Comparison of ENCODE assay signal across 19 cellular contexts in genomic region chr5:179815491-179816249, GRCh38. TPM values are rescaled to one million over a fixed set of nuclear protein-coding genes. Genes with fewer than 3 reads are reported as not detected.
DNase-seq lines count a peak whose midpoint lies in the region; ATAC-seq and TF ChIP-seq lines count a peak whose summit lies in the region.
"Had no signal": no experiment of that assay in that cellular context is flagged by ENCODE, and none has a peak within 500 bp of the region (broad histone marks: within the 10 kb centered on the region; RNA-seq: fewer than 3 reads in every experiment).

No MANE protein-coding gene starts in this region.

- peaks cover 9% of the 10 kb centered on the region for H3K36me3 ChIP-seq in CD4-positive, CD25-positive, alpha-beta regulatory T cell (ENCODE audit: control insufficient read depth, insufficient read depth, low read length)
- peaks cover 7% of the 10 kb centered on the region for H3K36me3 ChIP-seq in Caco-2 (ENCODE audit: control insufficient read depth, insufficient read depth, low read length)

- peaks cover 8% of the 10 kb centered on the region for H3K36me3 Mint-ChIP-seq in CD4-positive, CD25-positive, alpha-beta regulatory T cell
- peaks cover 72% of the 10 kb centered on the region for H3K36me3 Mint-ChIP-seq in Caco-2 (ENCODE audit: insufficient read depth, unreplicated experiment)
- H3K36me3 Mint-ChIP-seq in effector memory CD8-positive, alpha-beta T cell (ENCODE audit: insufficient read depth): peaks cover 47% of the 10 kb centered on the region
- H3K36me3 Mint-ChIP-seq in natural killer cell treated with Interleukin-12 subunit alpha and Interleukin-12 subunit beta and Interleukin-15 and Interleukin-18, amount 100 ng/mL, for 72 hours: no peaks in the 10 kb centered on the region
- peaks cover 7% of the 10 kb centered on the region for H3K36me3 Mint-ChIP-seq in osteocyte (ENCODE audit: unreplicated experiment)

- peaks cover 36% of the 10 kb centered on the region for H3K4me1 ChIP-seq in CD4-positive, CD25-positive, alpha-beta regulatory T cell (ENCODE audit: control insufficient read depth, insufficient read depth, low read length, poor library complexity, severe bottlenecking)
- peaks cover 24% of the 10 kb centered on the region for H3K4me1 ChIP-seq in Caco-2

- H3K9me3 ChIP-seq in CD4-positive, CD25-positive, alpha-beta regulatory T cell (ENCODE audit: control insufficient read depth in 2 of 2, low read length in 2 of 2): no peaks in the 10 kb centered on the region
- H3K9me3 ChIP-seq in Caco-2: no peaks in the 10 kb centered on the region
- H3K9me3 ChIP-seq: body of pancreas, heart right ventricle, SK-N-SH had no signal

- peak overlapping the region in 1 of 3 donors; percentile 80 for H3K27ac Mint-ChIP-seq in CD4-positive, CD25-positive, alpha-beta regulatory T cell
- H3K27ac Mint-ChIP-seq in Caco-2 (ENCODE audit: unreplicated experiment) (peak overlapping the region; percentile 47), osteocyte (ENCODE audit: unreplicated experiment) (no peak overlapping the region)
- H3K27ac Mint-ChIP-seq in effector memory CD8-positive, alpha-beta T cell: no peak overlapping the region
- H3K27ac Mint-ChIP-seq in natural killer cell treated with Interleukin-12 subunit alpha and Interleukin-12 subunit beta and Interleukin-15 and Interleukin-18, amount 100 ng/mL, for 72 hours: peak overlapping the region in 1 of 2 donors; percentile 71
- H3K27ac Mint-ChIP-seq: activated naive CD4-positive, alpha-beta T cell treated with anti-CD3 and anti-CD28 coated beads, Interleukin-2, amount 50 U/mL, for 72 hours had no signal

- peak overlapping the region; percentile 19 to 83 (median 40) for H3K4me3 Mint-ChIP-seq in CD4-positive, CD25-positive, alpha-beta regulatory T cell
- H3K4me3 Mint-ChIP-seq in Caco-2 (ENCODE audit: unreplicated experiment): no peak overlapping the region
- H3K4me3 Mint-ChIP-seq in effector memory CD8-positive, alpha-beta T cell: peak overlapping the region; percentile 8 to 60
- peak overlapping the region; percentile 67 for H3K4me3 Mint-ChIP-seq in natural killer cell treated with Interleukin-12 subunit alpha and Interleukin-12 subunit beta and Interleukin-15 and Interleukin-18, amount 100 ng/mL, for 72 hours
- no peak overlapping the region for H3K4me3 Mint-ChIP-seq in osteocyte (ENCODE audit: unreplicated experiment)

- H3K27ac ChIP-seq in CD4-positive, CD25-positive, alpha-beta regulatory T cell (ENCODE audit: insufficient read depth, low read length, poor library complexity, severe bottlenecking): no peak overlapping the region
- H3K27ac ChIP-seq in dorsolateral prefrontal cortex: peak overlapping the region in 2 of 59 donors; percentile 100
- H3K27ac ChIP-seq: body of pancreas had no signal

- no peak for ATAC-seq in CD4-positive, CD25-positive, alpha-beta regulatory T cell (ENCODE audit: low read depth in 2 of 2)
- ATAC-seq in effector memory CD8-positive, alpha-beta T cell (replicated peaks): no peak
- no peak for ATAC-seq in natural killer cell treated with Interleukin-12 subunit alpha and Interleukin-12 subunit beta and Interleukin-15 and Interleukin-18, amount 100 ng/mL, for 72 hours
- ATAC-seq in HG02588 (IDR thresholded peaks at IDR 0.05; ENCODE audit: unreplicated experiment): no peak
- ATAC-seq: activated naive CD4-positive, alpha-beta T cell treated with anti-CD3 and anti-CD28 coated beads, Interleukin-2, amount 50 U/mL, for 72 hours; body of pancreas; heart right ventricle had no signal

- no peaks in the 10 kb centered on the region for H3K27me3 Mint-ChIP-seq in CD4-positive, CD25-positive, alpha-beta regulatory T cell
- H3K27me3 Mint-ChIP-seq in Caco-2 (ENCODE audit: insufficient read depth, unreplicated experiment): no peaks in the 10 kb centered on the region
- no peaks in the 10 kb centered on the region for H3K27me3 Mint-ChIP-seq in effector memory CD8-positive, alpha-beta T cell
- H3K27me3 Mint-ChIP-seq in natural killer cell treated with Interleukin-12 subunit alpha and Interleukin-12 subunit beta and Interleukin-15 and Interleukin-18, amount 100 ng/mL, for 72 hours: no peaks in the 10 kb centered on the region
- no peaks in the 10 kb centered on the region for H3K27me3 Mint-ChIP-seq in osteocyte (ENCODE audit: unreplicated experiment)

- peaks cover 0 to 2% (median 0%) of the 10 kb centered on the region in 7 donors for H3K9me3 Mint-ChIP-seq in CD4-positive, CD25-positive, alpha-beta regulatory T cell
- H3K9me3 Mint-ChIP-seq in Caco-2 (ENCODE audit: unreplicated experiment) (no peaks in the 10 kb centered on the region), osteocyte (ENCODE audit: unreplicated experiment) (no peaks in the 10 kb centered on the region)
- no peaks in the 10 kb centered on the region for H3K9me3 Mint-ChIP-seq in effector memory CD8-positive, alpha-beta T cell
- no peaks in the 10 kb centered on the region for H3K9me3 Mint-ChIP-seq in natural killer cell treated with Interleukin-12 subunit alpha and Interleukin-12 subunit beta and Interleukin-15 and Interleukin-18, amount 100 ng/mL, for 72 hours
- H3K9me3 Mint-ChIP-seq: activated naive CD4-positive, alpha-beta T cell treated with anti-CD3 and anti-CD28 coated beads, Interleukin-2, amount 50 U/mL, for 72 hours had no signal

- no peak overlapping the region for H3K4me3 ChIP-seq in CD4-positive, CD25-positive, alpha-beta regulatory T cell (ENCODE audit: low read depth, low read length)
- H3K4me3 ChIP-seq in Caco-2 (ENCODE audit: low read depth, low read length) (no peak overlapping the region), dorsolateral prefrontal cortex (no peak overlapping the region)
- H3K4me3 ChIP-seq: body of pancreas had no signal

- DNase-seq in CD4-positive, CD25-positive, alpha-beta regulatory T cell: no peak
- DNase-seq in Caco-2: no peak
- no peak for DNase-seq in effector memory CD8-positive, alpha-beta T cell
- no peak for DNase-seq in natural killer cell treated with Interleukin-12 subunit alpha and Interleukin-12 subunit beta and Interleukin-15 and Interleukin-18, amount 100 ng/mL, for 72 hours (ENCODE audit: low spot score)
- no peak for DNase-seq in NCI-H446 treated with DMSO at 0.1 percent for 48 hours (lab: John Stamatoyannopoulos, UW)
- DNase-seq in dorsolateral prefrontal cortex: no peak
- DNase-seq in osteocyte (ENCODE audit: extremely low spot score, unreplicated experiment): no peak
- DNase-seq: islet precursor cell; Karpas-422; NCI-H1048; NCI-H2081; NK-92 treated with Interleukin-12 subunit alpha and Interleukin-12 subunit beta, amount 100 ng/mL, for 24 hours; SK-N-SH had no signal

- no peaks in the 10 kb centered on the region for H3K27me3 ChIP-seq in CD4-positive, CD25-positive, alpha-beta regulatory T cell (ENCODE audit: control insufficient read depth, insufficient read depth, low read length)
- H3K27me3 ChIP-seq in Caco-2 (replicated peaks; ENCODE audit: control insufficient read depth, insufficient read depth, low read length): no peaks in the 10 kb centered on the region
- no peaks in the 10 kb centered on the region for H3K27me3 ChIP-seq in dorsolateral prefrontal cortex
- H3K27me3 ChIP-seq: body of pancreas, heart right ventricle had no signal

- POLR2A ChIA-PET in Caco-2 (lab: Charles Lee): no interaction called here

- TF ChIP-seq CTCF in Caco-2 (IDR thresholded peaks at IDR 0.05; ENCODE audit: insufficient read depth in 1 of 2, low read depth in 1 of 2, low read length in 1 of 2, severe bottlenecking in 1 of 2, unreplicated experiment in 1 of 2): no peak
- TF ChIP-seq CTCF in dorsolateral prefrontal cortex (IDR thresholded peaks at IDR 0.05 in 54 of 56, conservative IDR thresholded peaks at IDR 0.05 in 2 of 56; ENCODE audit: low read depth in 1 of 56, partially characterized antibody in 56 of 56): no peak
- TF ChIP-seq CTCF in osteocyte (IDR thresholded peaks at IDR 0.05): no peak

- intact Hi-C loops in Caco-2 (cut with micrococcal nuclease; ENCODE audit: unreplicated experiment): loop anchor here (10.0 kb wide), 1 partner anchor 191 kb away; the partner anchor contains the start of gene HNRNPH1
- intact Hi-C loops in dorsolateral prefrontal cortex (cut with DNase I): no loop called here

- CTCF ChIA-PET in Caco-2 (lab: Charles Lee): no interaction called here

- no TSS peak for BruUV-seq in Caco-2 (replicated peaks; lab: Mats Ljungman, UMichigan)

- peaks cover 0 to 29% (median 16%) of the 10 kb centered on the region in 4 donors for H3K4me1 Mint-ChIP-seq in CD4-positive, CD25-positive, alpha-beta regulatory T cell
- H3K4me1 Mint-ChIP-seq in Caco-2 (ENCODE audit: low read depth, unreplicated experiment) (peaks cover 17% of the 10 kb centered on the region), osteocyte (ENCODE audit: unreplicated experiment) (peaks cover 30% of the 10 kb centered on the region)
- peaks cover 16 to 19% of the 10 kb centered on the region in 2 donors for H3K4me1 Mint-ChIP-seq in effector memory CD8-positive, alpha-beta T cell (ENCODE audit: low read depth in 2 of 2)
- H3K4me1 Mint-ChIP-seq in natural killer cell treated with Interleukin-12 subunit alpha and Interleukin-12 subunit beta and Interleukin-15 and Interleukin-18, amount 100 ng/mL, for 72 hours (ENCODE audit: low read depth in 2 of 2): peaks cover 21 to 25% of the 10 kb centered on the region in 2 donors

RNA-seq across cellular contexts. Expression of gene SQSTM1, which starts 5.0 kb away (rescaled TPM):
- total RNA-seq in CD4-positive, CD25-positive, alpha-beta regulatory T cell: 615 TPM
- polyA plus RNA-seq in CD4-positive, CD25-positive, alpha-beta regulatory T cell: 100 to 1,000 TPM; 219 to 283 (median 237) TPM
- total RNA-seq in Caco-2 (2022) (250 and 259 TPM in 2 replicates), dorsolateral prefrontal cortex (100 to 1,000 TPM; 241 to 437 (median 288) TPM), osteocyte (447 and 458 TPM in 2 replicates)
- total RNA-seq in natural killer cell treated with Interleukin-12 subunit alpha and Interleukin-12 subunit beta and Interleukin-15 and Interleukin-18, amount 100 ng/mL, for 72 hours: 100 to 1,000 TPM; 218 to 332 TPM

RNA-seq across cellular contexts. Expression of gene MGAT4B, which starts 9.0 kb away (rescaled TPM):
- 134 TPM for total RNA-seq in CD4-positive, CD25-positive, alpha-beta regulatory T cell
- polyA plus RNA-seq in CD4-positive, CD25-positive, alpha-beta regulatory T cell: 10 to 100 TPM; 11.9 to 18.0 (median 13.8) TPM
- 215 and 217 TPM in 2 replicates for total RNA-seq in Caco-2 (2022)
- 100 to 1,000 TPM in 1 of 2 donors, 10 to 100 TPM in 1; 73.2 to 105 TPM for total RNA-seq in natural killer cell treated with Interleukin-12 subunit alpha and Interleukin-12 subunit beta and Interleukin-15 and Interleukin-18, amount 100 ng/mL, for 72 hours
- 100 to 1,000 TPM in 3 of 120 experiments, 10 to 100 TPM in 117; 46.9 to 108 (median 65.7) TPM for total RNA-seq in dorsolateral prefrontal cortex
- 185 and 198 TPM in 2 replicates for total RNA-seq in osteocyte

RNA-seq across cellular contexts. Expression of gene LTC4S, which starts 21.9 kb away (rescaled TPM):
- 2.8 TPM for total RNA-seq in CD4-positive, CD25-positive, alpha-beta regulatory T cell
- polyA plus RNA-seq in CD4-positive, CD25-positive, alpha-beta regulatory T cell: 1 to 10 TPM in 2 of 4 donors, under 1 TPM in 2; 0.48 to 4.3 (median 1.3) TPM
- total RNA-seq in Caco-2 (2022) (2.3 and 2.4 TPM in 2 replicates), dorsolateral prefrontal cortex (10 to 100 TPM in 42 of 120 experiments, 1 to 10 TPM in 78; 3.6 to 17.8 (median 8.8) TPM), osteocyte (1.1 and 2.4 TPM in 2 replicates)
- 1 to 10 TPM; 2.9 to 4.0 TPM for total RNA-seq in natural killer cell treated with Interleukin-12 subunit alpha and Interleukin-12 subunit beta and Interleukin-15 and Interleukin-18, amount 100 ng/mL, for 72 hours
- total RNA-seq: HT-29, smooth muscle cell had no signal
- polyA plus RNA-seq: smooth muscle cell had no signal

RNA-seq across cellular contexts. Expression of gene MRNIP, which starts 42.9 kb away (rescaled TPM):
- 46.4 TPM for total RNA-seq in CD4-positive, CD25-positive, alpha-beta regulatory T cell
- polyA plus RNA-seq in CD4-positive, CD25-positive, alpha-beta regulatory T cell: 10 to 100 TPM; 10.2 to 18.5 (median 17.2) TPM
- 37.8 and 43.0 TPM in 2 replicates for total RNA-seq in Caco-2 (2022)
- total RNA-seq in natural killer cell treated with Interleukin-12 subunit alpha and Interleukin-12 subunit beta and Interleukin-15 and Interleukin-18, amount 100 ng/mL, for 72 hours: 10 to 100 TPM; 15.9 to 25.2 TPM
- total RNA-seq in dorsolateral prefrontal cortex: 100 to 1,000 TPM in 5 of 120 experiments, 10 to 100 TPM in 115; 44.7 to 119 (median 74.4) TPM
- total RNA-seq in osteocyte: 25.8 and 27.6 TPM in 2 replicates

Comparison
In these comparisons a context has a peak if more than half of its experiments do, and no peak if none do; other contexts are left out.
1. H3K4me3 Mint-ChIP-seq: peak in CD4-positive, CD25-positive, alpha-beta regulatory T cell (4 of 4), effector memory CD8-positive, alpha-beta T cell (2 of 2) and natural killer cell treated with Interleukin-12 subunit alpha and Interleukin-12 subunit beta and Interleukin-15 and Interleukin-18, amount 100 ng/mL, for 72 hours (single experiment); none in Caco-2 (single experiment) and osteocyte (single experiment).